ENCODE assay signal across 8 cellular contexts in genomic region chr11:46381046-46381835, GRCh38. TPM values are rescaled to one million over a fixed set of nuclear protein-coding genes. Genes with fewer than 3 reads are reported as not detected.
DNase-seq lines count a peak whose midpoint lies in the region; ATAC-seq and TF ChIP-seq lines count a peak whose summit lies in the region.

Gene MDK (plus strand): TSS chr11:46381669. CDS start chr11:46382058, 389 bp downstream.

- H4K20me1 ChIP-seq in OCI-LY7 (ENCODE audit: insufficient read depth, low read length) = no peaks in the 10 kb centered on the region

- no peak for TF ChIP-seq CTCF in OCI-LY7 (conservative IDR thresholded peaks at IDR 0.05; ENCODE audit: low read length)
- TF ChIP-seq CTCF in mucosa of descending colon (IDR thresholded peaks at IDR 0.05) = no peak
- TF ChIP-seq CTCF in uterus (IDR thresholded peaks at IDR 0.05) = no peak

- peaks cover 17% of the 10 kb centered on the region for H3K27me3 ChIP-seq in effector memory CD4-positive, alpha-beta T cell (replicated peaks; ENCODE audit: control insufficient read depth, insufficient read depth, low read length, poor library complexity, severe bottlenecking)
- H3K27me3 ChIP-seq in uterus = no peaks in the 10 kb centered on the region

- POLR2A ChIA-PET in OCI-LY7 (lab: Charles Lee) = no interaction called here

- no peaks in the 10 kb centered on the region for H3K79me2 ChIP-seq in OCI-LY7 (ENCODE audit: insufficient read depth, low read depth, low read length)

- CTCF ChIA-PET in OCI-LY7 (lab: Charles Lee; ENCODE audit: unreplicated experiment) = no interaction called here

- DNase-seq in activated T-cell treated with anti-CD3 and anti-CD28 coated beads, Interleukin-2, amount 50 U/mL, for 24 hours = no peak
- DNase-seq in activated T-cell treated with anti-CD3 and anti-CD28 coated beads, Interleukin-2, amount 50 U/mL, for 1 hour = no peak
- DNase-seq in OCI-LY7 (ENCODE audit: low spot score) (no peak), mucosa of descending colon (peak in 2 of 3 donors; percentile 38 to 65), uterus (peak in 1 of 2 donors; percentile 38), DMS153 (lab: John Stamatoyannopoulos, UW) (no peak)
- no peak for DNase-seq in effector memory CD4-positive, alpha-beta T cell

- H3K4me1 ChIP-seq in OCI-LY7 (ENCODE audit: insufficient read depth, low read length, poor library complexity, severe bottlenecking) (peaks cover 11% of the 10 kb centered on the region), mucosa of descending colon (ENCODE audit: low read depth) (peaks cover 14% of the 10 kb centered on the region), uterus (peaks cover 0 to 9% of the 10 kb centered on the region in 2 donors)
- H3K4me1 ChIP-seq in effector memory CD4-positive, alpha-beta T cell (ENCODE audit: control insufficient read depth, insufficient read depth, low read length, poor library complexity, severe bottlenecking) = peaks cover 11% of the 10 kb centered on the region

- peak within 1 kb of the TSS; percentile 73 for H3K4me3 Mint-ChIP-seq in activated T-cell treated with anti-CD3 and anti-CD28 coated beads, Interleukin-2, amount 50 U/mL, for 24 hours

- H2AFZ ChIP-seq in OCI-LY7 (ENCODE audit: low read length) = no peak within 1 kb of the TSS

- H3K27ac ChIP-seq in OCI-LY7 (ENCODE audit: low read depth, low read length, poor library complexity, severe bottlenecking) (no peak within 1 kb of the TSS), uterus (peak within 1 kb of the TSS; percentile 77 to 98)
- H3K27ac ChIP-seq in effector memory CD4-positive, alpha-beta T cell (ENCODE audit: insufficient read depth, low read length, poor library complexity, severe bottlenecking) = peak within 1 kb of the TSS; percentile 60

- peaks cover 32% of the 10 kb centered on the region for H3K36me3 Mint-ChIP-seq in activated T-cell treated with anti-CD3 and anti-CD28 coated beads, Interleukin-2, amount 50 U/mL, for 24 hours (ENCODE audit: low read depth)

- intact Hi-C loops in OCI-LY7 (cut with micrococcal nuclease; ENCODE audit: unreplicated experiment) (no loop called here), mucosa of descending colon (cut with DNase I, micrococcal nuclease) (no loop called here), uterus (cut with DNase I; ENCODE audit: low total_unique reads) (no loop called here)

- H3K9me3 Mint-ChIP-seq in activated T-cell treated with anti-CD3 and anti-CD28 coated beads, Interleukin-2, amount 50 U/mL, for 24 hours = no peaks in the 10 kb centered on the region

- peak within 1 kb of the TSS; percentile 47 for H3K4me3 ChIP-seq in OCI-LY7 (ENCODE audit: low read depth, low read length, poor library complexity, severe bottlenecking)
- H3K4me3 ChIP-seq in effector memory CD4-positive, alpha-beta T cell (ENCODE audit: insufficient read depth, low read depth, low read length, poor library complexity, severe bottlenecking) = peak within 1 kb of the TSS; percentile 88
- peak within 1 kb of the TSS; percentile 38 for H3K4me3 ChIP-seq in mucosa of descending colon
- peak within 1 kb of the TSS; percentile 48 to 82 for H3K4me3 ChIP-seq in uterus

- no TSS peak for BruUV-seq in OCI-LY7 (replicated peaks; lab: Mats Ljungman, UMichigan)

- ATAC-seq in mucosa of descending colon = peak; percentile 34
- no peak for ATAC-seq in GM18867 (IDR thresholded peaks at IDR 0.05; ENCODE audit: unreplicated experiment)

- H3K36me3 ChIP-seq in OCI-LY7 (ENCODE audit: insufficient read depth, low read length) (peaks cover 24% of the 10 kb centered on the region), mucosa of descending colon (ENCODE audit: low read depth) (no peaks in the 10 kb centered on the region), uterus (no peaks in the 10 kb centered on the region)
- H3K36me3 ChIP-seq in effector memory CD4-positive, alpha-beta T cell (ENCODE audit: control insufficient read depth, insufficient read depth, low read length) = peaks cover 23% of the 10 kb centered on the region

- H3K9me2 ChIP-seq in OCI-LY7 (ENCODE audit: insufficient read depth, low read length) = no peaks in the 10 kb centered on the region

- peaks cover 11% of the 10 kb centered on the region for H3K4me1 Mint-ChIP-seq in activated T-cell treated with anti-CD3 and anti-CD28 coated beads, Interleukin-2, amount 50 U/mL, for 24 hours (ENCODE audit: low read depth)

- peaks cover 38% of the 10 kb centered on the region for H3K27me3 Mint-ChIP-seq in activated T-cell treated with anti-CD3 and anti-CD28 coated beads, Interleukin-2, amount 50 U/mL, for 24 hours

- H3K9me3 ChIP-seq in OCI-LY7 (ENCODE audit: low read length) (no peaks in the 10 kb centered on the region), mucosa of descending colon (no peaks in the 10 kb centered on the region), uterus (no peaks in the 10 kb centered on the region)
- no peaks in the 10 kb centered on the region for H3K9me3 ChIP-seq in effector memory CD4-positive, alpha-beta T cell (ENCODE audit: control insufficient read depth, low read length)

- no peak for TF ChIP-seq POLR2A in uterus (IDR thresholded peaks at IDR 0.05)

- peak within 1 kb of the TSS; percentile 76 for H3K27ac Mint-ChIP-seq in activated T-cell treated with anti-CD3 and anti-CD28 coated beads, Interleukin-2, amount 50 U/mL, for 24 hours

- peak within 1 kb of the TSS; percentile 58 for H3K4me2 ChIP-seq in OCI-LY7 (ENCODE audit: low read length)

RNA-seq across cellular contexts. Expression of gene MDK, which starts in this region (rescaled TPM):
- 4.1 and 5.1 TPM in 2 replicates for total RNA-seq in OCI-LY7 (2014; rRNA removed; shearing (Covaris generic))
- 5.4 and 6.2 TPM in 2 replicates for total RNA-seq in OCI-LY7 (2022)
- total RNA-seq in mucosa of descending colon = 100 to 1,000 TPM; 103 to 672 (median 193) TPM
- 100 to 1,000 TPM in 2 of 4 donors, 10 to 100 TPM in 2; 61.7 to 305 (median 103) TPM for total RNA-seq in uterus

Comparison
In these comparisons a context has a peak if more than half of its experiments do, and no peak if none do; other contexts are left out.
1. RNA of gene MDK (total RNA-seq): 103 to 672 TPM in mucosa of descending colon and 61.7 to 305 TPM in uterus; 4.1 to 6.2 TPM in OCI-LY7; every median in the first group is over 4 times any median in the second.
2. DNase-seq: peak in mucosa of descending colon (2 of 3); none in activated T-cell treated with anti-CD3 and anti-CD28 coated beads, Interleukin-2, amount 50 U/mL, for 24 hours (single experiment), activated T-cell treated with anti-CD3 and anti-CD28 coated beads, Interleukin-2, amount 50 U/mL, for 1 hour (single experiment), OCI-LY7 (single experiment), effector memory CD4-positive, alpha-beta T cell (0 of 3) and DMS153 (single experiment).
3. H3K4me3 ChIP-seq: peak in every context shown above with its lines; median percentile 88 in effector memory CD4-positive, alpha-beta T cell; 65 in uterus; 47 in OCI-LY7; 38 in mucosa of descending colon.